Comparison of ENCODE assay signal across 8 cellular contexts in the genomic region with DNA sequence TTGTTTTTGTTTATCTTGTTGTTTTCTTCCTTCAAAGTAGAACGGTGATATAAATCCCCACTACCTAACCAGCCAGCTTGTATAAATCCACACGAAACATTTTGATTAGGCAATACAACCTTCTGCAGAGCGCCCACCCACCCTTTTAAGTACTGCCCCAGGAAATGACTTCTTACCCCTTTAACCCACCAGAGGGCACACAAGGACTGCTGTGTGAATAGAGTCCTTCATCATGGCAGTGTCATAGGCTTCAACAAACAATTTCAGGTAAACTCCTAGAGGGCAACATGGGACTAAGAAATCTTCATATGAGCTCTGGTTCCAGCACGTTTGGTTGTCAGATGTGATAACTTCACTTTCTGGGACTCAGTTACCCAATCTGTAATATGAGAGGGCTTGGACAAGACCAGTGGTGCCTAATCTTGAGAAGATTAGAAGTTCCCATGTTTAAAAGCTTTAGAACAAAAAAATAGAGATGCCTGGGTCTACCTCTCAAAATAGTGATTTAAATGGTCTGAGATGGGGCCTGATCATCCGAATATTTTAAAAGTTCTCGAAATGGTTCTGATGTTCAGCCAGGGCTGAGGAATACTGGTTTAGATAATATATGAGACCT. TPM values are rescaled to one million over a fixed set of nuclear protein-coding genes. Genes with fewer than 3 reads are reported as not detected.
DNase-seq lines count a peak whose midpoint lies in the region; ATAC-seq and TF ChIP-seq lines count a peak whose summit lies in the region.

No MANE protein-coding gene starts in this region.

- in situ Hi-C loops in GM13977 (cut with MboI; ENCODE audit: low pct_unique_long_range_greater_than_20kb, low sequenced_read_pairs, unreplicated experiment), result loop anchor here (25.0 kb wide), 2 partner anchors 514 to 1139 kb away; no protein-coding TSS in a partner anchor

- DNase-seq in A673 (ENCODE audit: low spot score) (peak; percentile 90), GM13977 (ENCODE audit: low spot score) (peak; percentile 56), NCI-H2029 treated with DMSO at 0.1 percent for 48 hours (lab: John Stamatoyannopoulos, UW) (peak; percentile 87), T-helper 17 cell (no peak), cerebellum (ENCODE audit: low spot score) (peak; percentile 54), left colon (peak in 1 of 2 donors; percentile 26)
- peak; percentile 3 for DNase-seq in stimulated activated CD8-positive, alpha-beta memory T cell treated with anti-CD3 and anti-CD28 coated beads, Interleukin-15, amount 100 ng/mL, for 1 hour (ENCODE audit: low read depth)

- H3K27ac Mint-ChIP-seq in T-helper 17 cell, result no peak overlapping the region

- intact Hi-C loops in A673 (cut with micrococcal nuclease; ENCODE audit: unreplicated experiment) (loop anchor here (1.0 to 10.0 kb wide), 8 partner anchors 146 to 1142 kb away; partner anchors contain the start of gene AMOTL1), left colon (cut with DNase I, micrococcal nuclease) (loop anchor here in 1 of 2 donors (5.0 kb wide), 1 partner anchor 274 kb away; no protein-coding TSS in a partner anchor)

- H3K4me1 Mint-ChIP-seq in T-helper 17 cell, result no peaks in the 10 kb centered on the region

- POLR2A ChIA-PET in A673 (lab: Charles Lee; ENCODE audit: low non-redundant PET), result no interaction called here

- no peaks in the 10 kb centered on the region for H3K27me3 ChIP-seq in A673 (replicated peaks; ENCODE audit: insufficient read depth, low read depth, low read length, poor library complexity)

- no peak overlapping the region for H3K27ac ChIP-seq in A673 (ENCODE audit: low read depth, low read length, poor library complexity, severe bottlenecking)

- peaks cover 2% of the 10 kb centered on the region for H3K36me3 Mint-ChIP-seq in T-helper 17 cell (ENCODE audit: low read depth)

- H3K4me3 Mint-ChIP-seq in T-helper 17 cell, result no peak overlapping the region

- peaks cover 11% of the 10 kb centered on the region for H3K27me3 Mint-ChIP-seq in T-helper 17 cell

- peak; percentile 82 for ATAC-seq in HG02981 (IDR thresholded peaks at IDR 0.05; ENCODE audit: unreplicated experiment)
- peak; percentile 65 for ATAC-seq in T-helper 17 cell
- ATAC-seq in left colon, result peak; percentile 86

- H3K36me3 ChIP-seq in A673 (ENCODE audit: insufficient read depth, low read length, poor library complexity, severe bottlenecking), result no peaks in the 10 kb centered on the region

- TF ChIP-seq CTCF in A673 (conservative IDR thresholded peaks at IDR 0.05; ENCODE audit: low read depth, low read length) (peak; percentile 90), GM13977 (IDR thresholded peaks at IDR 0.05; ENCODE audit: extremely low read depth, insufficient read depth, missing control alignments) (peak; percentile 75)

- no TSS peak for BruUV-seq in A673 (replicated peaks; lab: Mats Ljungman, UMichigan)

- H3K4me3 ChIP-seq in A673 (ENCODE audit: low read depth, low read length, poor library complexity, severe bottlenecking), result no peak overlapping the region

- no peaks in the 10 kb centered on the region for H3K4me1 ChIP-seq in A673 (ENCODE audit: insufficient read depth, low read length, poor library complexity, severe bottlenecking)

- H3K9me3 ChIP-seq in A673 (ENCODE audit: low read depth, low read length, poor library complexity, severe bottlenecking) (peaks cover 4% of the 10 kb centered on the region), T-helper 17 cell (ENCODE audit: control insufficient read depth, low read length, poor library complexity, severe bottlenecking) (no peaks in the 10 kb centered on the region)

- CTCF ChIA-PET in A673 (lab: Charles Lee), result interaction anchor here (0.6 to 2.0 kb wide), 10 partner anchors 118 to 456 kb away, joined by 3 to 11 read pairs (median 4); partner anchors contain the start of gene AMOTL1

RNA-seq across cellular contexts. Expression of gene PIWIL4, which starts 56.1 kb away (rescaled TPM):
- total RNA-seq in A673 (2021) (1.6 and 2.5 TPM in 2 replicates), T-helper 17 cell (1 to 10 TPM; 1.3 to 1.6 TPM), cerebellum (3.6 TPM), left colon (1 to 10 TPM; 5.9 to 7.5 TPM)

Comparison
In these comparisons a context has a peak if more than half of its experiments do, and no peak if none do; other contexts are left out.
1. DNase-seq: peak in A673 (single experiment), GM13977 (single experiment), NCI-H2029 treated with DMSO at 0.1 percent for 48 hours (single experiment), cerebellum (single experiment) and stimulated activated CD8-positive, alpha-beta memory T cell treated with anti-CD3 and anti-CD28 coated beads, Interleukin-15, amount 100 ng/mL, for 1 hour (single experiment); none in T-helper 17 cell (0 of 3).
2. Peak in every context shown above with its lines, with median percentiles within 50 percentile points of each other: ATAC-seq.